In genomic region chr11:127804775-127805446, GRCh38 we compare ENCODE assay signal across 1 cellular context.
TF ChIP-seq lines count a peak whose summit lies in the region.

No MANE protein-coding gene starts in this region.

TF ChIP-seq in HepG2, 621 proteins besides CTCF, POLR2A, EP300 and RAD21 (continued from another document):
- no peak for TF ChIP-seq ZNF639 (CRISPR knock-in tag; conservative IDR thresholded peaks at IDR 0.05)
- no peak for TF ChIP-seq THRA (CRISPR knock-in tag; IDR thresholded peaks at IDR 0.05; ENCODE audit: borderline replicate concordance)
TF ChIP-seq in HepG2: peak in this region for 0.
